ENCODE assay signal across 18 cellular contexts in genomic region chr5:60510049-60510448, GRCh38.
DNase-seq lines count a peak whose midpoint lies in the region; ATAC-seq and TF ChIP-seq lines count a peak whose summit lies in the region.
"Had no signal": no experiment of that assay in that cellular context is flagged by ENCODE, and none has a peak within 500 bp of the region (broad histone marks: within the 10 kb centered on the region; RNA-seq: fewer than 3 reads in every experiment).

No MANE protein-coding gene starts in this region.

- peak overlapping the region; percentile 43 for H3K27ac ChIP-seq in muscle layer of colon (ENCODE audit: low read depth, low read length)
- H3K27ac ChIP-seq: 22Rv1, RWPE1 had no signal

- H3K4me3 Mint-ChIP-seq in WTC11 = no peak overlapping the region
- H3K4me3 Mint-ChIP-seq in activated CD4-positive, alpha-beta memory T cell treated with anti-CD3 and anti-CD28 coated beads, Interleukin-2, amount 10 ng/mL, durations not matched to agents 7 days and 5 days = no peak overlapping the region
- H3K4me3 Mint-ChIP-seq: CD4-positive, alpha-beta T cell had no signal

- POLR2A ChIA-PET in WTC11 (lab: Charles Lee) = no interaction called here
- POLR2A ChIA-PET in activated CD4-positive, alpha-beta memory T cell treated with anti-CD3 and anti-CD28 coated beads, Interleukin-2, amount 10 ng/mL, durations not matched to agents 7 days and 5 days (lab: Charles Lee) = no interaction called here

- CTCF ChIA-PET in WTC11 (lab: Charles Lee) = no interaction called here
- CTCF ChIA-PET in activated CD4-positive, alpha-beta memory T cell treated with anti-CD3 and anti-CD28 coated beads, Interleukin-2, amount 10 ng/mL, durations not matched to agents 7 days and 5 days (lab: Charles Lee) = no interaction called here

- DNase-seq in GM12865 (ENCODE audit: low read depth) (peak; percentile 18), WTC11 (ENCODE audit: low spot score) (no peak), kidney tubule cell (ENCODE audit: low spot score) (no peak), left lobe of liver (ENCODE audit: low spot score) (no peak)
- DNase-seq in activated CD4-positive, alpha-beta memory T cell treated with anti-CD3 and anti-CD28 coated beads, Interleukin-2, amount 10 ng/mL, durations not matched to agents 7 days and 5 days = no peak
- DNase-seq: BE2C; CD4-positive, alpha-beta T cell; MG63; NCI-H1105 treated with DMSO at 0.1 percent for 48 hours; NCI-H187; NCI-H446; NCI-H748 treated with DMSO at 0.1 percent for 48 hours; PC-3 had no signal

- H3K27ac Mint-ChIP-seq in WTC11 = no peak overlapping the region; the same call in 1 of the 2 replicates
- no peak overlapping the region for H3K27ac Mint-ChIP-seq in activated CD4-positive, alpha-beta memory T cell treated with anti-CD3 and anti-CD28 coated beads, Interleukin-2, amount 10 ng/mL, durations not matched to agents 7 days and 5 days
- H3K27ac Mint-ChIP-seq: CD4-positive, alpha-beta T cell had no signal

- H3K4me3 ChIP-seq in GM12865 (ENCODE audit: low read depth, low read length) (no peak overlapping the region), muscle layer of colon (ENCODE audit: low read depth in 1 of 2, low read length in 2 of 2) (no peak overlapping the region)
- H3K4me3 ChIP-seq: MG63 had no signal

- ATAC-seq in HG02852 (IDR thresholded peaks at IDR 0.05; ENCODE audit: unreplicated experiment) = peak; percentile 48
- ATAC-seq in WTC11 = peak; percentile 20; the same call in 1 of the 2 replicates
- ATAC-seq in GM21526 (IDR thresholded peaks at IDR 0.05; ENCODE audit: low FRiP score, unreplicated experiment) = no peak
- ATAC-seq in left lobe of liver = no peak
- ATAC-seq: PC-3 had no signal

- no peaks in the 10 kb centered on the region for H3K9me3 Mint-ChIP-seq in WTC11
- no peaks in the 10 kb centered on the region for H3K9me3 Mint-ChIP-seq in activated CD4-positive, alpha-beta memory T cell treated with anti-CD3 and anti-CD28 coated beads, Interleukin-2, amount 10 ng/mL, durations not matched to agents 7 days and 5 days
- H3K9me3 Mint-ChIP-seq: CD4-positive, alpha-beta T cell had no signal

- H3K4me1 Mint-ChIP-seq in WTC11 = peaks cover 8% of the 10 kb centered on the region
- no peaks in the 10 kb centered on the region for H3K4me1 Mint-ChIP-seq in activated CD4-positive, alpha-beta memory T cell treated with anti-CD3 and anti-CD28 coated beads, Interleukin-2, amount 10 ng/mL, durations not matched to agents 7 days and 5 days

- no peaks in the 10 kb centered on the region for H3K36me3 Mint-ChIP-seq in WTC11
- H3K36me3 Mint-ChIP-seq in activated CD4-positive, alpha-beta memory T cell treated with anti-CD3 and anti-CD28 coated beads, Interleukin-2, amount 10 ng/mL, durations not matched to agents 7 days and 5 days (ENCODE audit: low read depth) = no peaks in the 10 kb centered on the region

- no peaks in the 10 kb centered on the region for H3K36me3 ChIP-seq in muscle layer of colon (ENCODE audit: insufficient read depth, low read length)
- H3K36me3 ChIP-seq: BE2C, MG63 had no signal

- peaks cover 37% of the 10 kb centered on the region for H3K4me1 ChIP-seq in muscle layer of colon (ENCODE audit: insufficient read depth, low read length)

- no peaks in the 10 kb centered on the region for H3K27me3 Mint-ChIP-seq in WTC11 (ENCODE audit: low read depth)
- H3K27me3 Mint-ChIP-seq in activated CD4-positive, alpha-beta memory T cell treated with anti-CD3 and anti-CD28 coated beads, Interleukin-2, amount 10 ng/mL, durations not matched to agents 7 days and 5 days = no peaks in the 10 kb centered on the region
- H3K27me3 Mint-ChIP-seq: CD4-positive, alpha-beta T cell had no signal

- H3K9ac ChIP-seq in muscle layer of colon (ENCODE audit: low read length) = no peak overlapping the region

- H3K9me3 ChIP-seq in muscle layer of colon (ENCODE audit: low read length) = no peaks in the 10 kb centered on the region
- H3K9me3 ChIP-seq: BE2C, MG63 had no signal

- no peak for TF ChIP-seq CTCF in GM12865 (IDR thresholded peaks at IDR 0.05; ENCODE audit: insufficient read depth, low read depth, low read length, missing control alignments)
- no peak for TF ChIP-seq CTCF in WTC11 (IDR thresholded peaks at IDR 0.05)

- H3K27me3 ChIP-seq in muscle layer of colon (ENCODE audit: control insufficient read depth in 1 of 2, insufficient read depth in 2 of 2, low read length in 2 of 2) = no peaks in the 10 kb centered on the region
- H3K27me3 ChIP-seq: BE2C, MG63 had no signal

TF ChIP-seq in WTC11, 78 proteins besides CTCF, POLR2A, EP300 and RAD21:
- TF ChIP-seq USF2 (CRISPR knock-in tag; IDR thresholded peaks at IDR 0.05) = no peak

Comparison
In these comparisons a context has a peak if more than half of its experiments do, and no peak if none do; other contexts are left out.
1. ATAC-seq: peak in HG02852 (single experiment) and WTC11 (single experiment); none in GM21526 (single experiment) and left lobe of liver (single experiment).